ENCODE assay signal across 10 cellular contexts in the genomic region with DNA sequence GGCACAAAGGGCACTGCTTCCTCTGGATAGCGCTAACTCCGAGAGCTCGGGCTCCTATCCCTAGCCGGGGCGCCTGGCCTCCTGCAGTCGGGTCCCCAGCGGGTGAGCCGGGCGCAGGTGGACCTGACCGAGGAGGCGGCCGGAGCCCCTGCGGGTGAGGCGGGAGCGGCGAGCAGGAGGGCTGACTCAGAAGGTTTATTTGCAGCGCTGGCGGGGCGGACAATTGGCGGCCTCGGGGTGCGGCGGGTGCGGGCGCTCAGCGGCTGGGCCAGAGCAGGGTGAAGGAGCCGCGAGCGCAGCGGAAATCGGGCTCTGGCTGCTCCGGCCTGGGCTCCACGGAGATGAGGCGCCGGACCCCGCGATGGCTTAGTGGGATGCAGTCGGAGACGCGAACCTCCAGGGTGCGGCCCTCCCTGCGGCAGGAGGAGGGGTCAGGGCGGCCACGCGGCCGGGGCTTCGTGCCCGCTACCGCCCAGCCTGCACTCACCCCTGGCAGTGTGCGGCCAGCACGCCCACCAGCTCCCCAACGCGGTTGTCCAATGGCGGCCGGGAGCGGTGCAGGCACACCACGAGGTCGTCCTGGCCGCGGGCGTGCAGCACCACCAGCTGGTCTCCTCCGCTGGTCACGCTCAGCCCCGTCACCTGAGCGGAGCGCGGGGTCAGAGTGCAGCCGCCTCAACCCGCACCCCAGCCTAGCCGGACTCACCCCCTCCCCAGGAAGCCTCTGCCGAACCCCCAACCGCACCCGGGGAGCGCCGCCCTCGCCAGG. TPM values are rescaled to one million over a fixed set of nuclear protein-coding genes. Genes with fewer than 3 reads are reported as not detected.
DNase-seq lines count a peak whose midpoint lies in the region; ATAC-seq and TF ChIP-seq lines count a peak whose summit lies in the region.
"Had no signal": no experiment of that assay in that cellular context is flagged by ENCODE, and none has a peak within 500 bp of the region (broad histone marks: within the 10 kb centered on the region; RNA-seq: fewer than 3 reads in every experiment).

No MANE protein-coding gene starts in this region.

- no peaks in the 10 kb centered on the region for H3K36me3 ChIP-seq in right lobe of liver
- no peaks in the 10 kb centered on the region for H3K36me3 ChIP-seq in transverse colon

- WGBS in right lobe of liver (ENCODE audit: insufficient coverage, low coverage, low lambda C conversion rate, missing lambda C conversion rate), result 20% methylated on average over 1 of the region's 76 CpGs
- WGBS in transverse colon (ENCODE audit: low coverage in 1 of 2), 2 donors, result 48% methylated on average over 17 of the region's 76 CpGs; no CpG with 5 or more reads in 1 of the 2 donors

- no peak for TF ChIP-seq EP300 in transverse colon (IDR thresholded peaks at IDR 0.05; ENCODE audit: low read depth)

- TF ChIP-seq CTCF in dorsolateral prefrontal cortex (IDR thresholded peaks at IDR 0.05 in 54 of 56, conservative IDR thresholded peaks at IDR 0.05 in 2 of 56; ENCODE audit: low read depth in 1 of 56, partially characterized antibody in 56 of 56) (peak in 3 of 56 donors; percentile 10 to 23 (median 20)), right lobe of liver (IDR thresholded peaks at IDR 0.05) (no peak), transverse colon (IDR thresholded peaks at IDR 0.05) (no peak)

- H3K9me3 ChIP-seq in right lobe of liver (no peaks in the 10 kb centered on the region), transverse colon (no peaks in the 10 kb centered on the region)

- DNase-seq in activated CD8-positive, alpha-beta memory T cell treated with anti-CD3 and anti-CD28 coated beads, Interleukin-2, amount 50 U/mL, for 48 hours, result peak; percentile 61
- no peak for DNase-seq in activated CD8-positive, alpha-beta memory T cell treated with anti-CD3 and anti-CD28 coated beads, Interleukin-2, amount 50 U/mL, for 4 hours
- DNase-seq in dorsolateral prefrontal cortex (peak in 7 of 10 donors; percentile 27 to 66 (median 56)), right lobe of liver (no peak), transverse colon (no peak), pons (ENCODE audit: low spot score) (no peak), HCEC 1CT (no peak)
- DNase-seq: naive B cell had no signal

- peaks cover 0 to 11% (median 3%) of the 10 kb centered on the region in 4 donors for H3K4me1 ChIP-seq in right lobe of liver
- H3K4me1 ChIP-seq in transverse colon, result peaks cover 0 to 13% (median 11%) of the 10 kb centered on the region in 4 donors

- H3K27me3 ChIP-seq in dorsolateral prefrontal cortex (peaks cover 0 to 3% (median 0%) of the 10 kb centered on the region in 45 donors), right lobe of liver (peaks cover 0 to 8% of the 10 kb centered on the region in 2 donors), transverse colon (peaks cover 17% of the 10 kb centered on the region)

- H3K27ac ChIP-seq in dorsolateral prefrontal cortex, result peak overlapping the region in 5 of 59 donors; percentile 28 to 60 (median 44)
- H3K27ac ChIP-seq in right lobe of liver, result no peak overlapping the region
- no peak overlapping the region for H3K27ac ChIP-seq in transverse colon

- intact Hi-C loops in dorsolateral prefrontal cortex (cut with DNase I), result no loop called here
- intact Hi-C loops in right lobe of liver (cut with DNase I), result no loop called here
- intact Hi-C loops in transverse colon (cut with DNase I; ENCODE audit: low total_unique reads), result no loop called here

- in situ Hi-C loops in transverse colon (cut with MboI; ENCODE audit: low pct_ligation_motif_present in 1 of 4, low pct_unique_long_range_greater_than_20kb in 1 of 4, low sequenced_read_pairs in 3 of 4), result loop anchor here in 1 of 4 donors (10.0 kb wide), 1 partner anchor 172 kb away; no protein-coding TSS in a partner anchor

- ATAC-seq in right lobe of liver (peak; percentile 33 to 53 (median 49)), HG02759 (IDR thresholded peaks at IDR 0.05; ENCODE audit: unreplicated experiment) (no peak)

- TF ChIP-seq POLR2A in right lobe of liver (IDR thresholded peaks at IDR 0.05), result no peak
- no peak for TF ChIP-seq POLR2A in transverse colon (IDR thresholded peaks at IDR 0.05)

- peak overlapping the region; percentile 40 to 74 (median 59) for H3K4me3 ChIP-seq in dorsolateral prefrontal cortex
- peak overlapping the region; percentile 12 to 33 (median 28) for H3K4me3 ChIP-seq in right lobe of liver
- peak overlapping the region in 3 of 4 donors; percentile 12 to 39 (median 33) for H3K4me3 ChIP-seq in transverse colon

RNA-seq across cellular contexts. Expression of a gene that starts 16.1 kb away (rescaled TPM):
- total RNA-seq in dorsolateral prefrontal cortex, result 1 to 10 TPM in 71 of 120 experiments, under 1 TPM in 49; 0.17 to 9.5 (median 1.2) TPM
- total RNA-seq in right lobe of liver, result 1 to 10 TPM in 5 of 6 experiments, under 1 TPM in 1; 0.92 to 4.5 (median 2.0) TPM
- 1 to 10 TPM; 2.5 to 8.3 (median 6.4) TPM for total RNA-seq in transverse colon
- total RNA-seq: HT1080 had no signal

RNA-seq across cellular contexts. Expression of a gene that starts 37.3 kb away (rescaled TPM):
- total RNA-seq in dorsolateral prefrontal cortex (100 to 1,000 TPM in 2 of 120 experiments, 10 to 100 TPM in 118; 53.3 to 108 (median 80.9) TPM), right lobe of liver (10 to 100 TPM; 29.4 to 70.7 (median 37.9) TPM), transverse colon (10 to 100 TPM; 40.4 to 76.4 (median 47.8) TPM)

Comparison
In these comparisons a context has a peak if more than half of its experiments do, and no peak if none do; other contexts are left out.
1. DNase-seq: peak in activated CD8-positive, alpha-beta memory T cell treated with anti-CD3 and anti-CD28 coated beads, Interleukin-2, amount 50 U/mL, for 48 hours (single experiment) and dorsolateral prefrontal cortex (7 of 10); none in activated CD8-positive, alpha-beta memory T cell treated with anti-CD3 and anti-CD28 coated beads, Interleukin-2, amount 50 U/mL, for 4 hours (single experiment), right lobe of liver (0 of 3), transverse colon (single experiment), pons (single experiment) and HCEC 1CT (single experiment).
2. Peak in every context shown above with its lines, with median percentiles within 50 percentile points of each other: H3K4me3 ChIP-seq.